ENCODE assay signal across 8 cellular contexts in the genomic region with DNA sequence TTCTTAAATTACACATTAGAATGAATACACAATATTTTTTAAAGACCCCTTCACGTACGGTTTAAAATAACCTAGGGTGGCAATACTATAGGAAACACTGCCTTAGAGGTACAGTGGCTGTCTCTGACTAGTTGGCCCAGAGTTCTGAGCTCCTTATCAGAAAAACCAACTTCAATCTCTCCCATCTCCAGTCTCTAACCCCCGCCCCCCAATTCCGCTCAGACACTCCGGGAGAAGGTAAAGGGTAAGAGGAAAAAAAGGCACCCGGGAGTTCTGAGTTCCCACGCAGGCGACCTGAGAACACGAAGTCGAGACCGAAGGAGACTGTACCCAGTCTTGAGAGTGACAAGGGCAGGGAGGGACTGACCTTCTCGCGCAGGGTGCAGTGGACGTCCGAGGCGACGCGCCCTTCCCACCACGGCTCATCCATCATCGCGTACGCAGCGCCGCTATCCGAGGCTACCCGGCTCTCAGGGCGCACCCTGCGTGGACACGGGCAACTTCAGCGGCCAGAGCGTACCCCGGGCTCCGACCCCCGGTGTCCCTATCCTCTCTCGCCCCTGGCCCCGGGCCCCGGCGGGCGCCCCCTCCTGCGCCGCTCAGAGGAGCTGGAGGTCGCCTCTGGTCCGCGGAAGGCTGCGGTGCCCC. TPM values are rescaled to one million over a fixed set of nuclear protein-coding genes. Genes with fewer than 3 reads are reported as not detected.
A peak's percentile ranks its signal among the peaks of the same experiment; 100 is the strongest.
DNase-seq lines count a peak whose midpoint lies in the region; ATAC-seq and TF ChIP-seq lines count a peak whose summit lies in the region.

No MANE protein-coding gene starts in this region.

- H3K27ac ChIP-seq in breast epithelium, result peak overlapping the region; percentile 60 to 71
- peak overlapping the region; percentile 81 for H3K27ac ChIP-seq in upper lobe of right lung

- TF ChIP-seq POLR2A in breast epithelium (IDR thresholded peaks at IDR 0.05), result no peak
- TF ChIP-seq POLR2A in lower leg skin (IDR thresholded peaks at IDR 0.05), result no peak

- H3K9me3 ChIP-seq in breast epithelium, result no peaks in the 10 kb centered on the region
- no peaks in the 10 kb centered on the region for H3K9me3 ChIP-seq in upper lobe of right lung

- WGBS in lower leg skin, 2 donors, result 5% methylated on average over 22 to 32 of the region's 45 CpGs

- TF ChIP-seq CTCF in breast epithelium (IDR thresholded peaks at IDR 0.05) (no peak), lower leg skin (IDR thresholded peaks at IDR 0.05) (no peak), upper lobe of right lung (IDR thresholded peaks at IDR 0.05) (no peak)

- H3K36me3 ChIP-seq in breast epithelium (no peaks in the 10 kb centered on the region), upper lobe of right lung (no peaks in the 10 kb centered on the region)

- intact Hi-C loops in breast epithelium (cut with DNase I; ENCODE audit: low total_unique reads), result no loop called here
- intact Hi-C loops in lower leg skin (cut with DNase I; ENCODE audit: low total_unique reads), result no loop called here
- intact Hi-C loops in upper lobe of right lung (cut with DNase I), result no loop called here

- H3K27me3 ChIP-seq in breast epithelium, result no peaks in the 10 kb centered on the region
- no peaks in the 10 kb centered on the region for H3K27me3 ChIP-seq in upper lobe of right lung

- peak; percentile 3 for ATAC-seq in HG03135 (IDR thresholded peaks at IDR 0.05; ENCODE audit: unreplicated experiment)
- peak; percentile 78 for ATAC-seq in upper lobe of right lung
- no peak for ATAC-seq in HG02870 (IDR thresholded peaks at IDR 0.05; ENCODE audit: unreplicated experiment)

- H3K4me1 ChIP-seq in breast epithelium (no peaks in the 10 kb centered on the region), upper lobe of right lung (peaks cover 16% of the 10 kb centered on the region)

- DNase-seq in GM03348 (ENCODE audit: low spot score) (peak; percentile 20), breast epithelium (ENCODE audit: low spot score in 2 of 2) (no peak), lower leg skin (ENCODE audit: low spot score in 2 of 2) (no peak), upper lobe of right lung (peak; percentile 82), 8988T (no peak), globus pallidus (ENCODE audit: low spot score) (no peak)

- peak overlapping the region; percentile 55 to 79 (median 72) for H3K4me3 ChIP-seq in breast epithelium
- H3K4me3 ChIP-seq in lower leg skin (ENCODE audit: low read depth, poor library complexity, severe bottlenecking), result peak overlapping the region; percentile 24
- H3K4me3 ChIP-seq in upper lobe of right lung, result peak overlapping the region; percentile 60

RNA-seq across cellular contexts. Expression of gene CCNJL, which starts 0.7 kb away (rescaled TPM):
- total RNA-seq in breast epithelium, result 1 to 10 TPM in 2 of 3 donors, under 1 TPM in 1; 0.32 to 4.2 (median 3.6) TPM
- under 1 TPM; 0.08 to 0.34 (median 0.22) TPM for total RNA-seq in lower leg skin
- total RNA-seq in upper lobe of right lung, result 16.6 TPM

RNA-seq across cellular contexts. Expression of gene C1QTNF2, which starts 58.8 kb away (rescaled TPM):
- total RNA-seq in breast epithelium, result under 1 TPM; under 0.01 to 0.48 (median 0.44) TPM
- total RNA-seq in lower leg skin, result under 1 TPM in 2 of 4 donors, not detected in 2; 0.59 to 0.65 TPM
- total RNA-seq in upper lobe of right lung, result 2.2 TPM

Comparison
In these comparisons a context has a peak if more than half of its experiments do, and no peak if none do; other contexts are left out.
1. DNase-seq: peak in GM03348 (single experiment) and upper lobe of right lung (single experiment); none in breast epithelium (0 of 2), lower leg skin (0 of 2), 8988T (single experiment) and globus pallidus (single experiment).
2. Peak in every context shown above with its lines, with median percentiles within 50 percentile points of each other: H3K4me3 ChIP-seq.